In genomic region chr7:938546-939185, GRCh38 we compare ENCODE assay signal across 16 cellular contexts. TPM values are rescaled to one million over a fixed set of nuclear protein-coding genes. Genes with fewer than 3 reads are reported as not detected.
"Had no signal": no experiment of that assay in that cellular context is flagged by ENCODE, and none has a peak within 500 bp of the region (broad histone marks: within the 10 kb centered on the region; RNA-seq: fewer than 3 reads in every experiment).

No MANE protein-coding gene starts in this region.

- H3K4me3 ChIP-seq: breast epithelium, esophagus squamous epithelium, vagina had no signal

- H3K9me3 ChIP-seq: breast epithelium, neutrophil, vagina had no signal

- H3K4me1 Mint-ChIP-seq: mesothelial cell of epicardium, WTC11 had no signal

- H3K4me3 Mint-ChIP-seq: mesothelial cell of epicardium, WTC11 had no signal

- H3K4me1 ChIP-seq: breast epithelium, vagina had no signal

- H3K36me3 ChIP-seq: breast epithelium, vagina had no signal

- H3K27ac Mint-ChIP-seq: activated naive CD4-positive, alpha-beta T cell treated with anti-CD3 and anti-CD28 coated beads, Interleukin-2, amount 50 U/mL, for 72 hours; activated T-helper 17 cell treated with anti-CD3 and anti-CD28 coated beads, Interleukin-2, amount 50 U/mL, for 72 hours; mesothelial cell of epicardium; WTC11 had no signal

- H3K36me3 Mint-ChIP-seq: mesothelial cell of epicardium, WTC11 had no signal

- H3K27me3 ChIP-seq: breast epithelium, esophagus squamous epithelium, neutrophil, vagina had no signal

- ATAC-seq: activated naive CD4-positive, alpha-beta T cell treated with anti-CD3 and anti-CD28 coated beads, Interleukin-2, amount 50 U/mL, for 72 hours; activated T-helper 17 cell treated with anti-CD3 and anti-CD28 coated beads, Interleukin-2, amount 50 U/mL, for 72 hours; SK-N-SH treated with all-trans-retinoic acid at 6 μM for 48 hours; WTC11 had no signal

- DNase-seq: activated CD4-positive, alpha-beta T cell treated with anti-CD3 and anti-CD28 coated beads for 48 hours; activated CD8-positive, alpha-beta memory T cell treated with anti-CD3 and anti-CD28 coated beads for 24 hours; esophagus squamous epithelium; foreskin fibroblast; stimulated activated CD4-positive, alpha-beta T cell treated with anti-CD3 and anti-CD28 coated beads, Interleukin-2, amount 100 ng/mL, for 24 hours; stimulated activated naive CD4-positive, alpha-beta T cell treated with Interleukin-2 at 50 U/mL for 16 hours had no signal

- H3K27ac ChIP-seq: breast epithelium, esophagus squamous epithelium, neutrophil, vagina had no signal

- H3K27me3 Mint-ChIP-seq: activated T-helper 17 cell treated with anti-CD3 and anti-CD28 coated beads, Interleukin-2, amount 50 U/mL, for 72 hours had no signal

- H3K9me3 Mint-ChIP-seq: activated T-helper 17 cell treated with anti-CD3 and anti-CD28 coated beads, Interleukin-2, amount 50 U/mL, for 72 hours had no signal

RNA-seq across cellular contexts. Expression of gene CYP2W1, which starts 44.3 kb away (rescaled TPM):
- total RNA-seq: activated naive CD4-positive, alpha-beta T cell treated with anti-CD3 and anti-CD28 coated beads, Interleukin-2, amount 50 U/mL, for 72 hours; activated T-helper 17 cell treated with anti-CD3 and anti-CD28 coated beads, Interleukin-2, amount 50 U/mL, for 72 hours; breast epithelium; T-helper 1 cell treated with Interleukin-12 subunit alpha and Interleukin-12 subunit beta and Interleukin-4 antibody, amounts not matched to agents 30 ng/mL and 1 ng/mL, for 36 hours; WTC11 had no signal
- polyA plus RNA-seq: liver had no signal
